In genomic region chr4:119729815-119730643, GRCh38 we compare ENCODE assay signal across 11 cellular contexts.
DNase-seq lines count a peak whose midpoint lies in the region; ATAC-seq, FAIRE-seq and TF ChIP-seq lines count a peak whose summit lies in the region.
"Had no signal": no experiment of that assay in that cellular context is flagged by ENCODE, and none has a peak within 500 bp of the region (broad histone marks: within the 10 kb centered on the region; RNA-seq: fewer than 3 reads in every experiment).

No MANE protein-coding gene starts in this region.

- no peaks in the 10 kb centered on the region for H4K20me1 ChIP-seq in HepG2 (ENCODE audit: insufficient read depth, low read length)

- POLR2A ChIA-PET in HepG2 (lab: Yijun Ruan, JAX), result no interaction called here

- no peak overlapping the region for H2AFZ ChIP-seq in HepG2 (ENCODE audit: low read length)

- TF ChIP-seq RAD21 in HepG2 (CRISPR knock-in tag; IDR thresholded peaks at IDR 0.05), result no peak

- DNase-seq in A172 (ENCODE audit: low spot score), result peak; percentile 92
- DNase-seq in HTR-8/SVneo (ENCODE audit: insufficient read length, low spot score), result peak; percentile 36
- peak; percentile 98 for DNase-seq in brain microvascular endothelial cell
- peak; percentile 68 for DNase-seq in HepG2 (ENCODE audit: low spot score)
- no peak for DNase-seq in NOMO-1 treated with dmso at 0.1 percent for 144 hours (lab: John Stamatoyannopoulos, UW; ENCODE audit: unreplicated experiment)
- DNase-seq in GM19238 (ENCODE audit: insufficient read length, low spot score), result no peak

- peaks cover 5% of the 10 kb centered on the region; the same call in 1 of the 2 replicates for H3K9me3 ChIP-seq in HepG2 (ENCODE audit: low read length)
- H3K9me3 ChIP-seq: Peyer's patch had no signal

- no peak overlapping the region for H3K4me3 ChIP-seq in brain microvascular endothelial cell (ENCODE audit: low read depth, low read length)
- H3K4me3 ChIP-seq in HepG2 (replicated peaks in 1 of 3; ENCODE audit: insufficient read depth in 1 of 3, low read depth in 2 of 3, low read length in 3 of 3), result no peak overlapping the region
- H3K4me3 ChIP-seq: Peyer's patch had no signal

- H3K27me3 ChIP-seq in brain microvascular endothelial cell (replicated peaks) (no peaks in the 10 kb centered on the region), HepG2 (ENCODE audit: control insufficient read depth in 1 of 2, insufficient read depth in 2 of 2, low read length in 2 of 2) (no peaks in the 10 kb centered on the region)
- H3K27me3 ChIP-seq: Peyer's patch had no signal

- no peaks in the 10 kb centered on the region for H3K36me3 ChIP-seq in brain microvascular endothelial cell (replicated peaks)
- H3K36me3 ChIP-seq in HepG2 (replicated peaks in 1 of 2; ENCODE audit: control insufficient read depth in 1 of 2, insufficient read depth in 2 of 2, low read length in 2 of 2), result no peaks in the 10 kb centered on the region
- H3K36me3 ChIP-seq: Peyer's patch had no signal

- intact Hi-C loops in HepG2 (cut with micrococcal nuclease; ENCODE audit: unreplicated experiment), result no loop called here

- H3K27ac ChIP-seq in brain microvascular endothelial cell (peak overlapping the region; percentile 78), HepG2 (ENCODE audit: extremely low read length, insufficient read depth, low read length) (no peak overlapping the region)
- H3K27ac ChIP-seq: C4-2B, HL-60 had no signal

- no peak overlapping the region; the same call in 1 of the 2 replicates for H3K4me2 ChIP-seq in HepG2 (ENCODE audit: low read depth, low read length)

- FAIRE-seq in HTR-8/SVneo (lab: Jason Lieb, UNC) (peak; percentile 69), HepG2 (lab: Jason Lieb, UNC) (no peak)

- ATAC-seq in HepG2 (peak; percentile 95), GM21528 (IDR thresholded peaks at IDR 0.05; ENCODE audit: low FRiP score, unreplicated experiment) (no peak), HG03108 (IDR thresholded peaks at IDR 0.05; ENCODE audit: unreplicated experiment) (no peak)

- TF ChIP-seq EP300 in HepG2 (IDR thresholded peaks at IDR 0.05; ENCODE audit: low read depth in 2 of 2, low read length in 2 of 2) (peak in 1 of 2 experiments; percentile 50; a peak in 1 of 4 replicates), HepG2 (CRISPR knock-in tag; IDR thresholded peaks at IDR 0.05; ENCODE audit: borderline replicate concordance) (no peak; the same call in 1 of the 2 replicates)

- TF ChIP-seq CTCF in brain microvascular endothelial cell (IDR thresholded peaks at IDR 0.05; ENCODE audit: low read depth, low read length, missing control alignments) (no peak), HepG2 (CRISPR knock-in tag; IDR thresholded peaks at IDR 0.05) (no peak)

- in situ Hi-C loops in brain microvascular endothelial cell (cut with HindIII; ENCODE audit: low pct_ligation_motif_present, low sequenced_read_pairs), result no loop called here
- in situ Hi-C loops in HepG2 (cut with HindIII; ENCODE audit: extremely low pct_ligation_motif_present, low pct_unique_long_range_greater_than_20kb), result no loop called here

- no peak for TF ChIP-seq POLR2A in HepG2 (IDR thresholded peaks at IDR 0.05; ENCODE audit: insufficient read depth in 1 of 2, low read depth in 2 of 2, low read length in 2 of 2)

- CTCF ChIA-PET in HepG2 (lab: Yijun Ruan, JAX; ENCODE audit: low intra/inter-chr PET ratio, low total read pairs), result no interaction called here

- peaks cover 11% of the 10 kb centered on the region for H3K4me1 ChIP-seq in HepG2 (ENCODE audit: insufficient read depth, low read length)

- no TSS peak for BruUV-seq in HepG2 (replicated peaks; lab: Mats Ljungman, UMichigan)

- 17% methylated on average over 6 of the region's 6 CpGs for WGBS in HepG2 (ENCODE audit: low lambda C conversion rate)

- no peaks in the 10 kb centered on the region for H3K79me2 ChIP-seq in HepG2 (ENCODE audit: insufficient read depth, low read length)

- no peak overlapping the region for H3K9ac ChIP-seq in HepG2 (ENCODE audit: insufficient read depth, low read depth, low read length)

TF ChIP-seq in HepG2, 621 proteins besides CTCF, POLR2A, EP300 and RAD21 (continues in another document):
- 0 out of 2 replicates have a peak, but pooled peaks have one; percentile 20 for TF ChIP-seq FOXK1 (CRISPR knock-in tag; IDR thresholded peaks at IDR 0.05; ENCODE audit: borderline replicate concordance, low read depth)
- TF ChIP-seq ZNF550 (CRISPR knock-in tag; IDR thresholded peaks at IDR 0.05; ENCODE audit: borderline replicate concordance), result no peak
- peak; percentile 69 for TF ChIP-seq RARA (CRISPR knock-in tag; IDR thresholded peaks at IDR 0.05)
- TF ChIP-seq, protein P1, sequence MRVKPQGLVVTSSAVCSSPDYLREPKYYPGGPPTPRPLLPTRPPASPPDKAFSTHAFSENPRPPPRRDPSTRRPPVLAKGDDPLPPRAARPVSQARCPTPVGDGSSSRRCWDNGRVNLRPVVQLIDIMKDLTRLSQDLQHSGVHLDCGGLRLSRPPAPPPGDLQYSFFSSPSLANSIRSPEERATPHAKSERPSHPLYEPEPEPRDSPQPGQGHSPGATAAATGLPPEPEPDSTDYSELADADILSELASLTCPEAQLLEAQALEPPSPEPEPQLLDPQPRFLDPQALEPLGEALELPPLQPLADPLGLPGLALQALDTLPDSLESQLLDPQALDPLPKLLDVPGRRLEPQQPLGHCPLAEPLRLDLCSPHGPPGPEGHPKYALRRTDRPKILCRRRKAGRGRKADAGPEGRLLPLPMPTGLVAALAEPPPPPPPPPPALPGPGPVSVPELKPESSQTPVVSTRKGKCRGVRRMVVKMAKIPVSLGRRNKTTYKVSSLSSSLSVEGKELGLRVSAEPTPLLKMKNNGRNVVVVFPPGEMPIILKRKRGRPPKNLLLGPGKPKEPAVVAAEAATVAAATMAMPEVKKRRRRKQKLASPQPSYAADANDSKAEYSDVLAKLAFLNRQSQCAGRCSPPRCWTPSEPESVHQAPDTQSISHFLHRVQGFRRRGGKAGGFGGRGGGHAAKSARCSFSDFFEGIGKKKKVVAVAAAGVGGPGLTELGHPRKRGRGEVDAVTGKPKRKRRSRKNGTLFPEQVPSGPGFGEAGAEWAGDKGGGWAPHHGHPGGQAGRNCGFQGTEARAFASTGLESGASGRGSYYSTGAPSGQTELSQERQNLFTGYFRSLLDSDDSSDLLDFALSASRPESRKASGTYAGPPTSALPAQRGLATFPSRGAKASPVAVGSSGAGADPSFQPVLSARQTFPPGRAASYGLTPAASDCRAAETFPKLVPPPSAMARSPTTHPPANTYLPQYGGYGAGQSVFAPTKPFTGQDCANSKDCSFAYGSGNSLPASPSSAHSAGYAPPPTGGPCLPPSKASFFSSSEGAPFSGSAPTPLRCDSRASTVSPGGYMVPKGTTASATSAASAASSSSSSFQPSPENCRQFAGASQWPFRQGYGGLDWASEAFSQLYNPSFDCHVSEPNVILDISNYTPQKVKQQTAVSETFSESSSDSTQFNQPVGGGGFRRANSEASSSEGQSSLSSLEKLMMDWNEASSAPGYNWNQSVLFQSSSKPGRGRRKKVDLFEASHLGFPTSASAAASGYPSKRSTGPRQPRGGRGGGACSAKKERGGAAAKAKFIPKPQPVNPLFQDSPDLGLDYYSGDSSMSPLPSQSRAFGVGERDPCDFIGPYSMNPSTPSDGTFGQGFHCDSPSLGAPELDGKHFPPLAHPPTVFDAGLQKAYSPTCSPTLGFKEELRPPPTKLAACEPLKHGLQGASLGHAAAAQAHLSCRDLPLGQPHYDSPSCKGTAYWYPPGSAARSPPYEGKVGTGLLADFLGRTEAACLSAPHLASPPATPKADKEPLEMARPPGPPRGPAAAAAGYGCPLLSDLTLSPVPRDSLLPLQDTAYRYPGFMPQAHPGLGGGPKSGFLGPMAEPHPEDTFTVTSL (CRISPR knock-in tag; IDR thresholded peaks at IDR 0.05; ENCODE audit: borderline replicate concordance), result peak; percentile 79
- peak; percentile 94 for TF ChIP-seq FOSL2 (CRISPR knock-in tag; IDR thresholded peaks at IDR 0.05)
- peak; percentile 46; the same call in 1 of the 2 replicates for TF ChIP-seq NFIC (IDR thresholded peaks at IDR 0.05; ENCODE audit: low read length)
- no peak for TF ChIP-seq KDM2A (CRISPR knock-in tag; IDR thresholded peaks at IDR 0.05; ENCODE audit: borderline replicate concordance, low read depth)
- TF ChIP-seq, protein P2, sequence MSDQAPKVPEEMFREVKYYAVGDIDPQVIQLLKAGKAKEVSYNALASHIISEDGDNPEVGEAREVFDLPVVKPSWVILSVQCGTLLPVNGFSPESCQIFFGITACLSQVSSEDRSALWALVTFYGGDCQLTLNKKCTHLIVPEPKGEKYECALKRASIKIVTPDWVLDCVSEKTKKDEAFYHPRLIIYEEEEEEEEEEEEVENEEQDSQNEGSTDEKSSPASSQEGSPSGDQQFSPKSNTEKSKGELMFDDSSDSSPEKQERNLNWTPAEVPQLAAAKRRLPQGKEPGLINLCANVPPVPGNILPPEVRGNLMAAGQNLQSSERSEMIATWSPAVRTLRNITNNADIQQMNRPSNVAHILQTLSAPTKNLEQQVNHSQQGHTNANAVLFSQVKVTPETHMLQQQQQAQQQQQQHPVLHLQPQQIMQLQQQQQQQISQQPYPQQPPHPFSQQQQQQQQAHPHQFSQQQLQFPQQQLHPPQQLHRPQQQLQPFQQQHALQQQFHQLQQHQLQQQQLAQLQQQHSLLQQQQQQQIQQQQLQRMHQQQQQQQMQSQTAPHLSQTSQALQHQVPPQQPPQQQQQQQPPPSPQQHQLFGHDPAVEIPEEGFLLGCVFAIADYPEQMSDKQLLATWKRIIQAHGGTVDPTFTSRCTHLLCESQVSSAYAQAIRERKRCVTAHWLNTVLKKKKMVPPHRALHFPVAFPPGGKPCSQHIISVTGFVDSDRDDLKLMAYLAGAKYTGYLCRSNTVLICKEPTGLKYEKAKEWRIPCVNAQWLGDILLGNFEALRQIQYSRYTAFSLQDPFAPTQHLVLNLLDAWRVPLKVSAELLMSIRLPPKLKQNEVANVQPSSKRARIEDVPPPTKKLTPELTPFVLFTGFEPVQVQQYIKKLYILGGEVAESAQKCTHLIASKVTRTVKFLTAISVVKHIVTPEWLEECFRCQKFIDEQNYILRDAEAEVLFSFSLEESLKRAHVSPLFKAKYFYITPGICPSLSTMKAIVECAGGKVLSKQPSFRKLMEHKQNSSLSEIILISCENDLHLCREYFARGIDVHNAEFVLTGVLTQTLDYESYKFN (CRISPR knock-in tag; conservative IDR thresholded peaks at IDR 0.05), result 0 out of 2 replicates have a peak, but pooled peaks have one; percentile 14
- no peak for TF ChIP-seq NFE2L1 (CRISPR knock-in tag; IDR thresholded peaks at IDR 0.05; ENCODE audit: borderline replicate concordance)
- TF ChIP-seq FOXJ3 (CRISPR knock-in tag; IDR thresholded peaks at IDR 0.05; ENCODE audit: borderline replicate concordance), result peak; percentile 50; the same call in 1 of the 2 replicates
- peak; percentile 60; the same call in 1 of the 2 replicates for TF ChIP-seq GATAD2A (CRISPR knock-in tag; IDR thresholded peaks at IDR 0.05)
- TF ChIP-seq HMG20A (CRISPR knock-in tag; IDR thresholded peaks at IDR 0.05; ENCODE audit: borderline replicate concordance), result peak; percentile 68; the same call in 1 of the 2 replicates
- TF ChIP-seq KAT8 (CRISPR knock-in tag; IDR thresholded peaks at IDR 0.05), result 0 out of 2 replicates have a peak, but pooled peaks have one; percentile 36
- no peak for TF ChIP-seq SOX6 (IDR thresholded peaks at IDR 0.05)
- peak; percentile 49; the same call in 1 of the 2 replicates for TF ChIP-seq SOX6 (CRISPR knock-in tag; IDR thresholded peaks at IDR 0.05)

Comparison
In these comparisons a context has a peak if more than half of its experiments do, and no peak if none do; other contexts are left out.
1. DNase-seq: peak in A172 (single experiment), HTR-8/SVneo (single experiment), brain microvascular endothelial cell (single experiment) and HepG2 (single experiment); none in NOMO-1 treated with dmso at 0.1 percent for 144 hours (single experiment) and GM19238 (single experiment).